ENCODE assay signal across 1 cellular context in genomic region chr11:57779275-57779674, GRCh38.
A peak's percentile ranks its signal among the peaks of the same experiment; 100 is the strongest.
TF ChIP-seq lines count a peak whose summit lies in the region.

No MANE protein-coding gene starts in this region.

TF ChIP-seq in HepG2, 621 proteins besides CTCF, POLR2A, EP300 and RAD21 (continued from another document and continues in another):
- peak; percentile 52; the same call in 1 of the 2 replicates for TF ChIP-seq ARID5B (CRISPR knock-in tag; IDR thresholded peaks at IDR 0.05)
- TF ChIP-seq ZNF574 (CRISPR knock-in tag; IDR thresholded peaks at IDR 0.05): no peak
- 0 out of 2 replicates have a peak, but pooled peaks have one; percentile 25 for TF ChIP-seq SALL1 (CRISPR knock-in tag; IDR thresholded peaks at IDR 0.05)
- TF ChIP-seq ZBTB33 (CRISPR knock-in tag; IDR thresholded peaks at IDR 0.05): no peak; the same call in 1 of the 2 replicates
- no peak for TF ChIP-seq ARNTL (CRISPR knock-in tag; IDR thresholded peaks at IDR 0.05)
- no peak for TF ChIP-seq HNF4G (IDR thresholded peaks at IDR 0.05; ENCODE audit: borderline replicate concordance, low read depth, low read length)
- no peak for TF ChIP-seq HNF4G (CRISPR knock-in tag; IDR thresholded peaks at IDR 0.05; ENCODE audit: borderline replicate concordance, low read depth)
- TF ChIP-seq PREB (CRISPR knock-in tag; IDR thresholded peaks at IDR 0.05): no peak
- peak; percentile 20; the same call in 1 of the 2 replicates for TF ChIP-seq HOXA3 (CRISPR knock-in tag; IDR thresholded peaks at IDR 0.05)
- peak; percentile 48 for TF ChIP-seq NCOA2 (CRISPR knock-in tag; IDR thresholded peaks at IDR 0.05)
- no peak for TF ChIP-seq POGK (CRISPR knock-in tag; conservative IDR thresholded peaks at IDR 0.05)
- TF ChIP-seq STAG1 (CRISPR knock-in tag; IDR thresholded peaks at IDR 0.05): 0 out of 2 replicates have a peak, but pooled peaks have one; percentile 26
- TF ChIP-seq TEAD3 (CRISPR knock-in tag; optimal IDR thresholded peaks at IDR 0.05; ENCODE audit: borderline replicate concordance): peak; percentile 88
- TF ChIP-seq, protein P1, sequence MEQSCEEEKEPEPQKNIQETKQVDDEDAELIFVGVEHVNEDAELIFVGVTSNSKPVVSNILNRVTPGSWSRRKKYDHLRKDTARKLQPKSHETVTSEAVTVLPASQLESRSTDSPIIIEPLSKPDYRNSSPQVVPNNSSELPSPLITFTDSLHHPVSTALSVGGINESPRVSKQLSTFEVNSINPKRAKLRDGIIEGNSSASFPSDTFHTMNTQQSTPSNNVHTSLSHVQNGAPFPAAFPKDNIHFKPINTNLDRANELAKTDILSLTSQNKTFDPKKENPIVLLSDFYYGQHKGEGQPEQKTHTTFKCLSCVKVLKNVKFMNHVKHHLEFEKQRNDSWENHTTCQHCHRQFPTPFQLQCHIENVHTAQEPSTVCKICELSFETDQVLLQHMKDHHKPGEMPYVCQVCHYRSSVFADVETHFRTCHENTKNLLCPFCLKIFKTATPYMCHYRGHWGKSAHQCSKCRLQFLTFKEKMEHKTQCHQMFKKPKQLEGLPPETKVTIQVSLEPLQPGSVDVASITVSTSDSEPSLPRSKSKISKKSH (CRISPR knock-in tag; IDR thresholded peaks at IDR 0.05; ENCODE audit: borderline replicate concordance): no peak
- TF ChIP-seq NFYB (CRISPR knock-in tag; IDR thresholded peaks at IDR 0.05): 0 out of 2 replicates have a peak, but pooled peaks have one; percentile 22
- TF ChIP-seq, protein P2, sequence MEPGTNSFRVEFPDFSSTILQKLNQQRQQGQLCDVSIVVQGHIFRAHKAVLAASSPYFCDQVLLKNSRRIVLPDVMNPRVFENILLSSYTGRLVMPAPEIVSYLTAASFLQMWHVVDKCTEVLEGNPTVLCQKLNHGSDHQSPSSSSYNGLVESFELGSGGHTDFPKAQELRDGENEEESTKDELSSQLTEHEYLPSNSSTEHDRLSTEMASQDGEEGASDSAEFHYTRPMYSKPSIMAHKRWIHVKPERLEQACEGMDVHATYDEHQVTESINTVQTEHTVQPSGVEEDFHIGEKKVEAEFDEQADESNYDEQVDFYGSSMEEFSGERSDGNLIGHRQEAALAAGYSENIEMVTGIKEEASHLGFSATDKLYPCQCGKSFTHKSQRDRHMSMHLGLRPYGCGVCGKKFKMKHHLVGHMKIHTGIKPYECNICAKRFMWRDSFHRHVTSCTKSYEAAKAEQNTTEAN (CRISPR knock-in tag; conservative IDR thresholded peaks at IDR 0.05): no peak
- TF ChIP-seq GATAD2A (CRISPR knock-in tag; IDR thresholded peaks at IDR 0.05): peak; percentile 53; the same call in 1 of the 2 replicates
- TF ChIP-seq MBD4 (IDR thresholded peaks at IDR 0.05; ENCODE audit: borderline replicate concordance, low read length): no peak
- no peak for TF ChIP-seq KLF13 (CRISPR knock-in tag; IDR thresholded peaks at IDR 0.05)
- TF ChIP-seq SOX5 (CRISPR knock-in tag; IDR thresholded peaks at IDR 0.05; ENCODE audit: borderline replicate concordance): peak; percentile 62; the same call in 1 of the 2 replicates
- no peak for TF ChIP-seq CREB1 (IDR thresholded peaks at IDR 0.05)
- TF ChIP-seq CREB1 (CRISPR knock-in tag; IDR thresholded peaks at IDR 0.05): no peak
- 0 out of 2 replicates have a peak, but pooled peaks have one; percentile 13 for TF ChIP-seq CEBPG (CRISPR knock-in tag; IDR thresholded peaks at IDR 0.05)
- TF ChIP-seq, protein P3, sequence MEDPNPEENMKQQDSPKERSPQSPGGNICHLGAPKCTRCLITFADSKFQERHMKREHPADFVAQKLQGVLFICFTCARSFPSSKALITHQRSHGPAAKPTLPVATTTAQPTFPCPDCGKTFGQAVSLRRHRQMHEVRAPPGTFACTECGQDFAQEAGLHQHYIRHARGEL (CRISPR knock-in tag; IDR thresholded peaks at IDR 0.05): no peak
- no peak for TF ChIP-seq ZNF274 (CRISPR knock-in tag; IDR thresholded peaks at IDR 0.05)
- TF ChIP-seq JUND (CRISPR knock-in tag; IDR thresholded peaks at IDR 0.05): no peak
- TF ChIP-seq ZNF749 (CRISPR knock-in tag; IDR thresholded peaks at IDR 0.05; ENCODE audit: borderline replicate concordance): no peak
- no peak for TF ChIP-seq NR2F6 (IDR thresholded peaks at IDR 0.05)
- peak; percentile 25; the same call in 1 of the 2 replicates for TF ChIP-seq NR2F6 (CRISPR knock-in tag; IDR thresholded peaks at IDR 0.05)
- 0 out of 2 replicates have a peak, but pooled peaks have one; percentile 10 for TF ChIP-seq MED1 (CRISPR knock-in tag; IDR thresholded peaks at IDR 0.05)
- no peak for TF ChIP-seq ISX (CRISPR knock-in tag; conservative IDR thresholded peaks at IDR 0.05)
- TF ChIP-seq HNF4A (CRISPR knock-in tag; IDR thresholded peaks at IDR 0.05): peak; percentile 44
- no peak for TF ChIP-seq HOXA9 (CRISPR knock-in tag; IDR thresholded peaks at IDR 0.05; ENCODE audit: borderline replicate concordance)
- no peak for TF ChIP-seq KAT2B (IDR thresholded peaks at IDR 0.05; ENCODE audit: borderline replicate concordance, low read depth, low read length)
- no peak for TF ChIP-seq REST (IDR thresholded peaks at IDR 0.05; ENCODE audit: borderline replicate concordance in 1 of 2, low read depth in 1 of 2, low read length in 2 of 2)
- TF ChIP-seq MEIS2 (CRISPR knock-in tag; IDR thresholded peaks at IDR 0.05): 0 out of 2 replicates have a peak, but pooled peaks have one; percentile 31
- TF ChIP-seq POLR2AphosphoS2 (IDR thresholded peaks at IDR 0.05; ENCODE audit: low read depth, low read length): no peak
- TF ChIP-seq, protein P4, sequence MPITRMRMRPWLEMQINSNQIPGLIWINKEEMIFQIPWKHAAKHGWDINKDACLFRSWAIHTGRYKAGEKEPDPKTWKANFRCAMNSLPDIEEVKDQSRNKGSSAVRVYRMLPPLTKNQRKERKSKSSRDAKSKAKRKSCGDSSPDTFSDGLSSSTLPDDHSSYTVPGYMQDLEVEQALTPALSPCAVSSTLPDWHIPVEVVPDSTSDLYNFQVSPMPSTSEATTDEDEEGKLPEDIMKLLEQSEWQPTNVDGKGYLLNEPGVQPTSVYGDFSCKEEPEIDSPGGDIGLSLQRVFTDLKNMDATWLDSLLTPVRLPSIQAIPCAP (CRISPR knock-in tag; IDR thresholded peaks at IDR 0.05; ENCODE audit: low read depth): no peak
- TF ChIP-seq NKX3-1 (CRISPR knock-in tag; IDR thresholded peaks at IDR 0.05): no peak
- peak; percentile 58; the same call in 1 of the 2 replicates for TF ChIP-seq BCL6 (CRISPR knock-in tag; IDR thresholded peaks at IDR 0.05)
- TF ChIP-seq GZF1 (CRISPR knock-in tag; IDR thresholded peaks at IDR 0.05): 0 out of 2 replicates have a peak, but pooled peaks have one; percentile 16
- TF ChIP-seq HDAC2 (CRISPR knock-in tag; IDR thresholded peaks at IDR 0.05): peak; percentile 42; the same call in 1 of the 2 replicates
- TF ChIP-seq MEIS1 (CRISPR knock-in tag; IDR thresholded peaks at IDR 0.05; ENCODE audit: borderline replicate concordance): no peak
- no peak for TF ChIP-seq CBX5 (CRISPR knock-in tag; IDR thresholded peaks at IDR 0.05; ENCODE audit: borderline replicate concordance)
- 0 out of 2 replicates have a peak, but pooled peaks have one; percentile 14 for TF ChIP-seq FOXK1 (CRISPR knock-in tag; IDR thresholded peaks at IDR 0.05; ENCODE audit: borderline replicate concordance, low read depth)
